25 cellular contexts compared by ENCODE assay signal in the genomic region with DNA sequence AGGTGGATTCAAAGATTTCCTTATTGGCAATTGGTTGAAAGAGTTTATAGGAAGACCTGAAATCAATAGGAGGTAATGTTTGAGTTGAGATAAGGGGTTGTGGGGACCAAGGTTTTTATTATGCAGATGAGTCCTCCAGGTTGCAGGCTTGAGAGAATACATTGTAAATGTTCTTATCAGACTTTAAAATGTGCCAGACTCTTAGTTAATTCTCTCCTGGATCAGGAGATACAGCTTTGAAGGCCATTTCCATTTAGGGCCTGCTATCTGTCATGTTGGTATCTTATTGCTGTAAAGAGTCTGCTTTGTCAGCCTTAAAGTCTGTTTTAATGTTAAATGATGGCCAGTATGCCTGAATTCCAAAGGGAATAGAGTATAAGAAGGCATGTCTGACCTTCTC.
DNase-seq lines count a peak whose midpoint lies in the region; ATAC-seq, FAIRE-seq and TF ChIP-seq lines count a peak whose summit lies in the region.
"Had no signal": no experiment of that assay in that cellular context is flagged by ENCODE, and none has a peak within 500 bp of the region (broad histone marks: within the 10 kb centered on the region; RNA-seq: fewer than 3 reads in every experiment).

No MANE protein-coding gene starts in this region.

- TF ChIP-seq POLR2A in K562 (conservative IDR thresholded peaks at IDR 0.05), result no peak

- H3K36me3 Mint-ChIP-seq in GM23338 (ENCODE audit: low read depth) (peaks cover 25% of the 10 kb centered on the region; the same call in 2 of the 3 replicates), endodermal cell (ENCODE audit: low read depth) (peaks cover 2% of the 10 kb centered on the region)
- H3K36me3 Mint-ChIP-seq in naive thymus-derived CD4-positive, alpha-beta T cell, result no peaks in the 10 kb centered on the region
- H3K36me3 Mint-ChIP-seq: CD8-positive, alpha-beta T cell had no signal

- no peak for TF ChIP-seq EP300 in K562 (IDR thresholded peaks at IDR 0.05; ENCODE audit: low read length)

- H3K27me3 Mint-ChIP-seq in GM23338 (ENCODE audit: insufficient read depth, low read depth, poor library complexity) (peaks cover 2% of the 10 kb centered on the region), endodermal cell (ENCODE audit: insufficient read depth) (no peaks in the 10 kb centered on the region)
- peaks cover 0 to 5% (median 0%) of the 10 kb centered on the region in 5 donors for H3K27me3 Mint-ChIP-seq in naive thymus-derived CD4-positive, alpha-beta T cell
- H3K27me3 Mint-ChIP-seq: CD4-positive, alpha-beta T cell had no signal

- H3K4me3 Mint-ChIP-seq in GM23338, result no peak overlapping the region
- peak overlapping the region; percentile 12 for H3K4me3 Mint-ChIP-seq in endodermal cell
- H3K4me3 Mint-ChIP-seq in naive thymus-derived CD4-positive, alpha-beta T cell, result no peak overlapping the region
- H3K4me3 Mint-ChIP-seq: B cell; CD4-positive, alpha-beta T cell; CD8-positive, alpha-beta T cell had no signal

- BruUV-seq in K562 (replicated peaks; lab: Mats Ljungman, UMichigan), result no TSS peak

- H4K20me1 ChIP-seq in GM23338 (replicated peaks; ENCODE audit: insufficient read depth) (no peaks in the 10 kb centered on the region), K562 (replicated peaks; ENCODE audit: control insufficient read depth, insufficient read depth, low read length) (no peaks in the 10 kb centered on the region)
- H4K20me1 ChIP-seq: BLaER1 treated with 17β-estradiol and CSF1 and Interleukin-3, amounts not matched to agents 10 nM and 100 nM had no signal

- ATAC-seq in GM23338 (no peak), K562 (no peak), GM21447 (IDR thresholded peaks at IDR 0.05; ENCODE audit: unreplicated experiment) (no peak)
- no peak for ATAC-seq in naive thymus-derived CD4-positive, alpha-beta T cell
- ATAC-seq: A549; CD8-positive, alpha-beta T cell; GM12878 had no signal

- H3K4me1 ChIP-seq in GM23338 (ENCODE audit: insufficient read depth) (peaks cover 19% of the 10 kb centered on the region), K562 (replicated peaks in 1 of 2; ENCODE audit: control insufficient read depth in 2 of 2, insufficient read depth in 2 of 2, low read length in 2 of 2) (no peaks in the 10 kb centered on the region), endodermal cell (ENCODE audit: control insufficient read depth, insufficient read depth, low read length) (peaks cover 38% of the 10 kb centered on the region)
- no peaks in the 10 kb centered on the region for H3K4me1 ChIP-seq in naive thymus-derived CD4-positive, alpha-beta T cell (ENCODE audit: control insufficient read depth in 2 of 2, insufficient read depth in 2 of 2, low read length in 2 of 2)
- H3K4me1 ChIP-seq: A549, Caco-2 had no signal

- DNase-seq in GM23338 (ENCODE audit: low spot score) (no peak), K562 (ENCODE audit: extremely low read depth in 1 of 4, low spot score in 3 of 4) (peak in 1 of 4 experiments; percentile 24), endodermal cell (no peak), NOMO-1 treated with dmso at 0.1 percent for 144 hours (lab: John Stamatoyannopoulos, UW; ENCODE audit: unreplicated experiment) (no peak)
- no peak for DNase-seq in naive thymus-derived CD4-positive, alpha-beta T cell
- DNase-seq: AML-193; Caco-2; Calu3; CD4-positive, alpha-beta T cell; CD8-positive, alpha-beta T cell; DMS53; DMS79; DND-41; EL; GDM1 had no signal

- H3K9ac ChIP-seq in K562 (ENCODE audit: insufficient read depth in 1 of 2, low read depth in 2 of 2, low read length in 2 of 2) (no peak overlapping the region), endodermal cell (ENCODE audit: extremely low read depth, low read length, poor library complexity, severe bottlenecking) (peak overlapping the region; percentile 40)
- H3K9ac ChIP-seq: BLaER1 treated with 17β-estradiol and CSF1 and Interleukin-3, amounts not matched to agents 10 nM and 100 nM had no signal

- H3K9me3 Mint-ChIP-seq in GM23338 (no peaks in the 10 kb centered on the region; the same call in 2 of the 3 replicates), endodermal cell (no peaks in the 10 kb centered on the region)
- peaks cover 0 to 5% (median 0%) of the 10 kb centered on the region in 11 donors for H3K9me3 Mint-ChIP-seq in naive thymus-derived CD4-positive, alpha-beta T cell
- H3K9me3 Mint-ChIP-seq: CD4-positive, alpha-beta T cell; CD8-positive, alpha-beta T cell had no signal

- H3K27ac ChIP-seq in GM23338 (ENCODE audit: low read depth), result no peak overlapping the region
- no peak overlapping the region for H3K27ac ChIP-seq in K562 (ENCODE audit: extremely low read depth, low read depth, low read length)
- no peak overlapping the region for H3K27ac ChIP-seq in endodermal cell (ENCODE audit: low read depth, low read length)
- no peak overlapping the region for H3K27ac ChIP-seq in naive thymus-derived CD4-positive, alpha-beta T cell (ENCODE audit: low read depth, low read length)
- H3K27ac ChIP-seq: 22Rv1; A549; BLaER1 treated with 17β-estradiol and CSF1 and Interleukin-3, amounts not matched to agents 10 nM and 100 nM; C4-2B had no signal

- in situ Hi-C loops in K562 (cut with MboI), result no loop called here

- intact Hi-C loops in K562 (cut with micrococcal nuclease), result no loop called here
- intact Hi-C loops in naive thymus-derived CD4-positive, alpha-beta T cell (cut with micrococcal nuclease), result no loop called here

- H2AFZ ChIP-seq in GM23338 (no peak overlapping the region), K562 (ENCODE audit: low read depth, low read length) (no peak overlapping the region)

- CTCF ChIA-PET in K562 (lab: Yijun Ruan, JAX; ENCODE audit: low intra/inter-chr PET ratio), result no interaction called here
- CTCF ChIA-PET in naive thymus-derived CD4-positive, alpha-beta T cell (lab: Charles Lee), result no interaction called here

- H3K27me3 ChIP-seq in GM23338 (ENCODE audit: insufficient read depth), result no peaks in the 10 kb centered on the region
- no peaks in the 10 kb centered on the region for H3K27me3 ChIP-seq in K562 (ENCODE audit: control insufficient read depth in 2 of 2, insufficient read depth in 2 of 2, low read length in 2 of 2)
- no peaks in the 10 kb centered on the region for H3K27me3 ChIP-seq in endodermal cell (ENCODE audit: control insufficient read depth, insufficient read depth, low read length, poor library complexity, severe bottlenecking)
- H3K27me3 ChIP-seq in naive thymus-derived CD4-positive, alpha-beta T cell (ENCODE audit: control insufficient read depth in 2 of 2, insufficient read depth in 2 of 2, low read length in 2 of 2), result no peaks in the 10 kb centered on the region
- H3K27me3 ChIP-seq: BLaER1 treated with 17β-estradiol and CSF1 and Interleukin-3, amounts not matched to agents 10 nM and 100 nM had no signal

- no peak for TF ChIP-seq RAD21 in K562 (CRISPR knock-in tag; conservative IDR thresholded peaks at IDR 0.05 in 1 of 2, IDR thresholded peaks at IDR 0.05 in 1 of 2)

- H3K9me3 ChIP-seq in K562 (replicated peaks; ENCODE audit: control insufficient read depth, insufficient read depth, low read depth, low read length), result no peaks in the 10 kb centered on the region
- no peaks in the 10 kb centered on the region for H3K9me3 ChIP-seq in endodermal cell (ENCODE audit: control insufficient read depth, low read length)
- no peaks in the 10 kb centered on the region for H3K9me3 ChIP-seq in naive thymus-derived CD4-positive, alpha-beta T cell (ENCODE audit: control insufficient read depth in 2 of 3, low read length in 3 of 3)
- H3K9me3 ChIP-seq: A549; BLaER1 treated with 17β-estradiol and CSF1 and Interleukin-3, amounts not matched to agents 10 nM and 100 nM; Caco-2 had no signal

- FAIRE-seq in K562 (lab: Jason Lieb, UNC), result no peak
- FAIRE-seq: A549, D721Med, GM12878, GM12892, GM18507 had no signal

- POLR2A ChIA-PET in K562 (lab: Yijun Ruan, JAX), result interaction anchor here (1.6 kb wide), 1 partner anchor 11 kb away, joined by 4 read pairs; no protein-coding TSS in a partner anchor
- POLR2A ChIA-PET in naive thymus-derived CD4-positive, alpha-beta T cell (lab: Charles Lee), result no interaction called here

- H3K4me1 Mint-ChIP-seq in GM23338, result peaks cover 29% of the 10 kb centered on the region
- H3K4me1 Mint-ChIP-seq in endodermal cell, result peaks cover 63% of the 10 kb centered on the region
- H3K4me1 Mint-ChIP-seq in naive thymus-derived CD4-positive, alpha-beta T cell, result no peaks in the 10 kb centered on the region
- H3K4me1 Mint-ChIP-seq: B cell had no signal

- H3F3A ChIP-seq in GM23338 (replicated peaks; ENCODE audit: low read depth), result no peaks in the 10 kb centered on the region

- H3K79me2 ChIP-seq in GM23338 (replicated peaks; ENCODE audit: insufficient read depth) (peaks cover 10% of the 10 kb centered on the region), K562 (ENCODE audit: control insufficient read depth, insufficient read depth, low read length) (0 out of 3 replicates have a peak, but pooled peaks cover 5% of the 10 kb centered on the region)

- no peaks in the 10 kb centered on the region for H3K9me1 ChIP-seq in K562 (ENCODE audit: control insufficient read depth, insufficient read depth, low read length)

- TF ChIP-seq CTCF in GM23338 (conservative IDR thresholded peaks at IDR 0.05; ENCODE audit: low read depth in 2 of 2), result no peak
- TF ChIP-seq CTCF in K562 (IDR thresholded peaks at IDR 0.05 in 2 of 3, conservative IDR thresholded peaks at IDR 0.05 in 1 of 3; ENCODE audit: insufficient read depth in 2 of 3, low read depth in 1 of 3, low read length in 3 of 3), result no peak
- TF ChIP-seq CTCF in endodermal cell (conservative IDR thresholded peaks at IDR 0.05), result no peak

- H3K27ac Mint-ChIP-seq in GM23338 (no peak overlapping the region), endodermal cell (peak overlapping the region; percentile 84)
- no peak overlapping the region for H3K27ac Mint-ChIP-seq in naive thymus-derived CD4-positive, alpha-beta T cell
- H3K27ac Mint-ChIP-seq: B cell; CD4-positive, alpha-beta T cell; CD8-positive, alpha-beta T cell had no signal

- peaks cover 12% of the 10 kb centered on the region for H3K9me2 ChIP-seq in GM23338 (ENCODE audit: insufficient read depth)

- no peaks in the 10 kb centered on the region for H3K36me3 ChIP-seq in GM23338 (ENCODE audit: insufficient read depth)
- H3K36me3 ChIP-seq in K562 (ENCODE audit: control insufficient read depth, insufficient read depth, low read length), result no peaks in the 10 kb centered on the region
- peaks cover 15% of the 10 kb centered on the region for H3K36me3 ChIP-seq in endodermal cell (ENCODE audit: control insufficient read depth, insufficient read depth, low read length)
- no peaks in the 10 kb centered on the region for H3K36me3 ChIP-seq in naive thymus-derived CD4-positive, alpha-beta T cell (ENCODE audit: control insufficient read depth in 2 of 3, insufficient read depth in 3 of 3, low read length in 3 of 3)
- H3K36me3 ChIP-seq: BLaER1 treated with 17β-estradiol and CSF1 and Interleukin-3, amounts not matched to agents 10 nM and 100 nM had no signal

- H3K4me3 ChIP-seq in GM23338 (no peak overlapping the region), K562 (no peak overlapping the region), endodermal cell (ENCODE audit: low read length) (peak overlapping the region; percentile 46)
- no peak overlapping the region for H3K4me3 ChIP-seq in naive thymus-derived CD4-positive, alpha-beta T cell (ENCODE audit: low read length)
- H3K4me3 ChIP-seq: A549; BLaER1 treated with 17β-estradiol and CSF1 and Interleukin-3, amounts not matched to agents 10 nM and 100 nM; GM12878 had no signal

- H3K4me2 ChIP-seq in GM23338, result peak overlapping the region; percentile 17; the same call in 1 of the 2 replicates
- no peak overlapping the region for H3K4me2 ChIP-seq in K562 (ENCODE audit: insufficient read depth, low read length)
- H3K4me2 ChIP-seq: A549; BLaER1 treated with 17β-estradiol and CSF1 and Interleukin-3, amounts not matched to agents 10 nM and 100 nM had no signal
